Comparison of ENCODE assay signal across 1 cellular context in genomic region chr2:219001577-219002394, GRCh38.
TF ChIP-seq lines count a peak whose summit lies in the region.

No MANE protein-coding gene starts in this region.

TF ChIP-seq in HepG2, 621 proteins besides CTCF, POLR2A, EP300 and RAD21 (continued from another document and continues in another):
- TF ChIP-seq, protein P1, sequence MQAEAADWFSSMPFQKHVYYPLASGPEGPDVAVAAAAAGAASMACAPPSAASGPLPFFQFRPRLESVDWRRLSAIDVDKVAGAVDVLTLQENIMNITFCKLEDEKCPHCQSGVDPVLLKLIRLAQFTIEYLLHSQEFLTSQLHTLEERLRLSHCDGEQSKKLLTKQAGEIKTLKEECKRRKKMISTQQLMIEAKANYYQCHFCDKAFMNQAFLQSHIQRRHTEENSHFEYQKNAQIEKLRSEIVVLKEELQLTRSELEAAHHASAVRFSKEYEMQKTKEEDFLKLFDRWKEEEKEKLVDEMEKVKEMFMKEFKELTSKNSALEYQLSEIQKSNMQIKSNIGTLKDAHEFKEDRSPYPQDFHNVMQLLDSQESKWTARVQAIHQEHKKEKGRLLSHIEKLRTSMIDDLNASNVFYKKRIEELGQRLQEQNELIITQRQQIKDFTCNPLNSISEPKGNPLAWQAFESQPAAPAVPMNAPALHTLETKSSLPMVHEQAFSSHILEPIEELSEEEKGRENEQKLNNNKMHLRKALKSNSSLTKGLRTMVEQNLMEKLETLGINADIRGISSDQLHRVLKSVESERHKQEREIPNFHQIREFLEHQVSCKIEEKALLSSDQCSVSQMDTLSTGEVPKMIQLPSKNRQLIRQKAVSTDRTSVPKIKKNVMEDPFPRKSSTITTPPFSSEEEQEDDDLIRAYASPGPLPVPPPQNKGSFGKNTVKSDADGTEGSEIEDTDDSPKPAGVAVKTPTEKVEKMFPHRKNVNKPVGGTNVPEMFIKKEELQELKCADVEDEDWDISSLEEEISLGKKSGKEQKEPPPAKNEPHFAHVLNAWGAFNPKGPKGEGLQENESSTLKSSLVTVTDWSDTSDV (CRISPR knock-in tag; IDR thresholded peaks at IDR 0.05), result no peak
- TF ChIP-seq MYNN (CRISPR knock-in tag; IDR thresholded peaks at IDR 0.05; ENCODE audit: low read depth) (no peak), ZC3H4 (CRISPR knock-in tag; IDR thresholded peaks at IDR 0.05; ENCODE audit: borderline replicate concordance) (no peak), BRF2 (CRISPR knock-in tag; IDR thresholded peaks at IDR 0.05) (peak; percentile 60; the same call in 1 of the 2 replicates), ARID4A (CRISPR knock-in tag; IDR thresholded peaks at IDR 0.05; ENCODE audit: borderline replicate concordance) (peak; percentile 83), ZNF318 (CRISPR knock-in tag; IDR thresholded peaks at IDR 0.05) (no peak), STAG1 (CRISPR knock-in tag; IDR thresholded peaks at IDR 0.05) (no peak), NR0B2 (CRISPR knock-in tag; IDR thresholded peaks at IDR 0.05) (no peak), ZNF747 (CRISPR knock-in tag; IDR thresholded peaks at IDR 0.05; ENCODE audit: borderline replicate concordance) (peak; percentile 81; the same call in 1 of the 2 replicates), HMG20B (CRISPR knock-in tag; conservative IDR thresholded peaks at IDR 0.05) (peak; percentile 89), ISL2 (CRISPR knock-in tag; IDR thresholded peaks at IDR 0.05) (peak; percentile 84), CENPT (CRISPR knock-in tag; IDR thresholded peaks at IDR 0.05; ENCODE audit: low read depth) (0 out of 2 replicates have a peak, but pooled peaks have one; percentile 27), ZFP36L2 (CRISPR knock-in tag; IDR thresholded peaks at IDR 0.05) (no peak), ZNF691 (CRISPR knock-in tag; IDR thresholded peaks at IDR 0.05; ENCODE audit: borderline replicate concordance, low read depth) (0 out of 2 replicates have a peak, but pooled peaks have one; percentile 12), NPAS2 (CRISPR knock-in tag; IDR thresholded peaks at IDR 0.05; ENCODE audit: borderline replicate concordance) (no peak), ZFP90 (CRISPR knock-in tag; IDR thresholded peaks at IDR 0.05; ENCODE audit: borderline replicate concordance) (peak; percentile 26; the same call in 1 of the 2 replicates), MLX (CRISPR knock-in tag; IDR thresholded peaks at IDR 0.05) (peak; percentile 75; the same call in 1 of the 2 replicates), CHCHD3 (CRISPR knock-in tag; IDR thresholded peaks at IDR 0.05) (no peak), ZSCAN31 (CRISPR knock-in tag; IDR thresholded peaks at IDR 0.05; ENCODE audit: low read depth) (0 out of 2 replicates have a peak, but pooled peaks have one; percentile 15), ZNF720 (CRISPR knock-in tag; IDR thresholded peaks at IDR 0.05) (no peak), NCOR1 (IDR thresholded peaks at IDR 0.05; ENCODE audit: borderline replicate concordance, low read length) (no peak), ZNF776 (CRISPR knock-in tag; IDR thresholded peaks at IDR 0.05) (no peak; the same call in 1 of the 2 replicates), ZNF773 (CRISPR knock-in tag; IDR thresholded peaks at IDR 0.05; ENCODE audit: borderline replicate concordance) (no peak), ZNF567 (CRISPR knock-in tag; IDR thresholded peaks at IDR 0.05; ENCODE audit: borderline replicate concordance) (no peak), ZMYM2 (CRISPR knock-in tag; IDR thresholded peaks at IDR 0.05) (no peak), EHMT2 (IDR thresholded peaks at IDR 0.05; ENCODE audit: borderline replicate concordance, low read depth, low read length) (no peak), ZNF292 (CRISPR knock-in tag; IDR thresholded peaks at IDR 0.05; ENCODE audit: borderline replicate concordance, low read depth) (peak; percentile 54; the same call in 1 of the 2 replicates), ZSCAN25 (CRISPR knock-in tag; IDR thresholded peaks at IDR 0.05) (peak; percentile 59), MAFG (CRISPR knock-in tag; IDR thresholded peaks at IDR 0.05) (no peak), MZF1 (CRISPR knock-in tag; IDR thresholded peaks at IDR 0.05; ENCODE audit: borderline replicate concordance) (no peak), CENPBD1 (CRISPR knock-in tag; IDR thresholded peaks at IDR 0.05; ENCODE audit: borderline replicate concordance, low read depth) (no peak), YEATS4 (CRISPR knock-in tag; IDR thresholded peaks at IDR 0.05; ENCODE audit: borderline replicate concordance) (peak; percentile 36), TBP (CRISPR knock-in tag; IDR thresholded peaks at IDR 0.05) (no peak), FOXO1 (CRISPR knock-in tag; IDR thresholded peaks at IDR 0.05) (no peak), KMT2A (CRISPR knock-in tag; IDR thresholded peaks at IDR 0.05) (no peak), ZNF432 (CRISPR knock-in tag; IDR thresholded peaks at IDR 0.05; ENCODE audit: borderline replicate concordance) (no peak), ZNF317 (CRISPR knock-in tag; IDR thresholded peaks at IDR 0.05) (peak; percentile 87), ZNF629 (CRISPR knock-in tag; conservative IDR thresholded peaks at IDR 0.05) (no peak), FOXK2 (IDR thresholded peaks at IDR 0.05) (no peak)
- TF ChIP-seq, protein P2, sequence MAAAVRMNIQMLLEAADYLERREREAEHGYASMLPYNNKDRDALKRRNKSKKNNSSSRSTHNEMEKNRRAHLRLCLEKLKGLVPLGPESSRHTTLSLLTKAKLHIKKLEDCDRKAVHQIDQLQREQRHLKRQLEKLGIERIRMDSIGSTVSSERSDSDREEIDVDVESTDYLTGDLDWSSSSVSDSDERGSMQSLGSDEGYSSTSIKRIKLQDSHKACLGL (CRISPR knock-in tag; IDR thresholded peaks at IDR 0.05), result peak; percentile 50; the same call in 1 of the 2 replicates
- TF ChIP-seq, protein P3, sequence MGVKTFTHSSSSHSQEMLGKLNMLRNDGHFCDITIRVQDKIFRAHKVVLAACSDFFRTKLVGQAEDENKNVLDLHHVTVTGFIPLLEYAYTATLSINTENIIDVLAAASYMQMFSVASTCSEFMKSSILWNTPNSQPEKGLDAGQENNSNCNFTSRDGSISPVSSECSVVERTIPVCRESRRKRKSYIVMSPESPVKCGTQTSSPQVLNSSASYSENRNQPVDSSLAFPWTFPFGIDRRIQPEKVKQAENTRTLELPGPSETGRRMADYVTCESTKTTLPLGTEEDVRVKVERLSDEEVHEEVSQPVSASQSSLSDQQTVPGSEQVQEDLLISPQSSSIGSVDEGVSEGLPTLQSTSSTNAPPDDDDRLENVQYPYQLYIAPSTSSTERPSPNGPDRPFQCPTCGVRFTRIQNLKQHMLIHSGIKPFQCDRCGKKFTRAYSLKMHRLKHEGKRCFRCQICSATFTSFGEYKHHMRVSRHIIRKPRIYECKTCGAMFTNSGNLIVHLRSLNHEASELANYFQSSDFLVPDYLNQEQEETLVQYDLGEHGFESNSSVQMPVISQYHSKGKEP (CRISPR knock-in tag; IDR thresholded peaks at IDR 0.05), result no peak
